Comparison of ENCODE assay signal across 9 cellular contexts in genomic region chr17:42325026-42325425, GRCh38. TPM values are rescaled to one million over a fixed set of nuclear protein-coding genes. Genes with fewer than 3 reads are reported as not detected.
A peak's percentile ranks its signal among the peaks of the same experiment; 100 is the strongest.
DNase-seq lines count a peak whose midpoint lies in the region; ATAC-seq, FAIRE-seq and TF ChIP-seq lines count a peak whose summit lies in the region.
"Had no signal": no experiment of that assay in that cellular context is flagged by ENCODE, and none has a peak within 500 bp of the region (broad histone marks: within the 10 kb centered on the region; RNA-seq: fewer than 3 reads in every experiment).

No MANE protein-coding gene starts in this region.

- FAIRE-seq in GM19239 (lab: Jason Lieb, UNC) = no peak

- TF ChIP-seq CTCF in foreskin keratinocyte (conservative IDR thresholded peaks at IDR 0.05) = peak; percentile 33

- no peaks in the 10 kb centered on the region for H3K9me3 Mint-ChIP-seq in activated T-helper 2 cell treated with anti-CD3 and anti-CD28 coated beads, Interferon-gamma antibody, Interleukin-2, Interleukin-4, amounts not matched to agents 10 μg/mL and 5 μg/mL and 100 μg/mL, durations not matched to agents 14 hours and 24 hours and 36 hours
- H3K9me3 Mint-ChIP-seq: activated naive CD4-positive, alpha-beta T cell treated with anti-CD3 and anti-CD28 coated beads, Interleukin-2, amount 50 U/mL, for 24 hours had no signal

- H3K27me3 Mint-ChIP-seq in activated T-helper 2 cell treated with anti-CD3 and anti-CD28 coated beads, Interferon-gamma antibody, Interleukin-2, Interleukin-4, amounts not matched to agents 10 μg/mL and 5 μg/mL and 100 μg/mL, durations not matched to agents 14 hours and 24 hours and 36 hours (ENCODE audit: low read depth) = no peaks in the 10 kb centered on the region
- H3K27me3 Mint-ChIP-seq: activated naive CD4-positive, alpha-beta T cell treated with anti-CD3 and anti-CD28 coated beads, Interleukin-2, amount 50 U/mL, for 24 hours had no signal

- ATAC-seq in foreskin keratinocyte = peak; percentile 81
- no peak for ATAC-seq in GM18498 (IDR thresholded peaks at IDR 0.05; ENCODE audit: unreplicated experiment)

- H3K27ac ChIP-seq in foreskin keratinocyte (peak overlapping the region; percentile 44), stomach smooth muscle (ENCODE audit: low read length) (peak overlapping the region; percentile 62)

- peaks cover 27% of the 10 kb centered on the region for H3K4me1 Mint-ChIP-seq in activated T-helper 2 cell treated with anti-CD3 and anti-CD28 coated beads, Interferon-gamma antibody, Interleukin-2, Interleukin-4, amounts not matched to agents 10 μg/mL and 5 μg/mL and 100 μg/mL, durations not matched to agents 14 hours and 24 hours and 36 hours (ENCODE audit: low read depth)

- intact Hi-C loops in activated T-helper 2 cell treated with anti-CD3 and anti-CD28 coated beads, Interferon-gamma antibody, Interleukin-2, Interleukin-4, amounts not matched to agents 10 μg/mL and 5 μg/mL and 100 μg/mL, durations not matched to agents 14 hours and 24 hours and 36 hours (cut with micrococcal nuclease) = no loop called here

- H3K27me3 ChIP-seq in foreskin keratinocyte (no peaks in the 10 kb centered on the region), stomach smooth muscle (ENCODE audit: control insufficient read depth in 1 of 2, insufficient read depth in 2 of 2, low read length in 2 of 2) (no peaks in the 10 kb centered on the region)

- peak overlapping the region; percentile 17 for H3K27ac Mint-ChIP-seq in activated T-helper 2 cell treated with anti-CD3 and anti-CD28 coated beads, Interferon-gamma antibody, Interleukin-2, Interleukin-4, amounts not matched to agents 10 μg/mL and 5 μg/mL and 100 μg/mL, durations not matched to agents 14 hours and 24 hours and 36 hours
- H3K27ac Mint-ChIP-seq: activated naive CD4-positive, alpha-beta T cell treated with anti-CD3 and anti-CD28 coated beads, Interleukin-2, amount 50 U/mL, for 24 hours had no signal

- H3K36me3 ChIP-seq in stomach smooth muscle (ENCODE audit: control insufficient read depth in 2 of 2, insufficient read depth in 2 of 2, low read length in 2 of 2) = peaks cover 42 to 51% of the 10 kb centered on the region in 2 donors

- no peak overlapping the region for H3K4me3 Mint-ChIP-seq in activated T-helper 2 cell treated with anti-CD3 and anti-CD28 coated beads, Interferon-gamma antibody, Interleukin-2, Interleukin-4, amounts not matched to agents 10 μg/mL and 5 μg/mL and 100 μg/mL, durations not matched to agents 14 hours and 24 hours and 36 hours (ENCODE audit: low read depth)
- H3K4me3 Mint-ChIP-seq: activated naive CD4-positive, alpha-beta T cell treated with anti-CD3 and anti-CD28 coated beads, Interleukin-2, amount 50 U/mL, for 24 hours had no signal

- peaks cover 81% of the 10 kb centered on the region for H3K36me3 Mint-ChIP-seq in activated T-helper 2 cell treated with anti-CD3 and anti-CD28 coated beads, Interferon-gamma antibody, Interleukin-2, Interleukin-4, amounts not matched to agents 10 μg/mL and 5 μg/mL and 100 μg/mL, durations not matched to agents 14 hours and 24 hours and 36 hours (ENCODE audit: low read depth)

- H3K9ac ChIP-seq in stomach smooth muscle (ENCODE audit: low read length in 2 of 2) = no peak overlapping the region

- H3K4me1 ChIP-seq in foreskin keratinocyte (peaks cover 28% of the 10 kb centered on the region), stomach smooth muscle (ENCODE audit: control insufficient read depth, insufficient read depth, low read length) (peaks cover 27% of the 10 kb centered on the region)

- no peak overlapping the region for H3K4me3 ChIP-seq in stomach smooth muscle (ENCODE audit: low read length in 2 of 2)

- DNase-seq in HS-27A (ENCODE audit: low read depth) (peak; percentile 54), foreskin keratinocyte (peak; percentile 84 to 92), foreskin melanocyte (no peak), COR-L47 (lab: John Stamatoyannopoulos, UW) (no peak), GM19239 (ENCODE audit: insufficient read length, low spot score) (no peak)
- no peak for DNase-seq in activated T-helper 2 cell treated with anti-CD3 and anti-CD28 coated beads, Interferon-gamma antibody, Interleukin-2, Interleukin-4, amounts not matched to agents 10 μg/mL and 5 μg/mL and 100 μg/mL, durations not matched to agents 14 hours and 24 hours and 36 hours (ENCODE audit: low spot score)

- H3K9me3 ChIP-seq in stomach smooth muscle (ENCODE audit: control insufficient read depth in 2 of 2, low read length in 2 of 2) = no peaks in the 10 kb centered on the region

RNA-seq across cellular contexts. Expression of gene STAT5A, which starts 36.7 kb away (rescaled TPM):
- total RNA-seq in activated T-helper 2 cell treated with anti-CD3 and anti-CD28 coated beads, Interferon-gamma antibody, Interleukin-2, Interleukin-4, amounts not matched to agents 10 μg/mL and 5 μg/mL and 100 μg/mL, durations not matched to agents 14 hours and 24 hours and 36 hours = 288 and 302 TPM in 2 replicates
- total RNA-seq in foreskin keratinocyte = 1.2 and 1.3 TPM in 2 replicates
- 0.69 and 0.84 TPM in 2 replicates for polyA plus RNA-seq in foreskin keratinocyte

RNA-seq across cellular contexts. Expression of gene STAT5B, which starts 48.8 kb away (rescaled TPM):
- 162 and 164 TPM in 2 replicates for total RNA-seq in activated T-helper 2 cell treated with anti-CD3 and anti-CD28 coated beads, Interferon-gamma antibody, Interleukin-2, Interleukin-4, amounts not matched to agents 10 μg/mL and 5 μg/mL and 100 μg/mL, durations not matched to agents 14 hours and 24 hours and 36 hours
- total RNA-seq in foreskin keratinocyte = 13.4 and 15.0 TPM in 2 replicates
- 4.9 and 6.1 TPM in 2 replicates for polyA plus RNA-seq in foreskin keratinocyte

Comparison
In these comparisons a context has a peak if more than half of its experiments do, and no peak if none do; other contexts are left out.
1. DNase-seq: peak in HS-27A (single experiment) and foreskin keratinocyte (2 of 2); none in activated T-helper 2 cell treated with anti-CD3 and anti-CD28 coated beads, Interferon-gamma antibody, Interleukin-2, Interleukin-4, amounts not matched to agents 10 μg/mL and 5 μg/mL and 100 μg/mL, durations not matched to agents 14 hours and 24 hours and 36 hours (single experiment), foreskin melanocyte (single experiment), COR-L47 (single experiment) and GM19239 (single experiment).
2. RNA of gene STAT5A, which starts 36.7 kb away (total RNA-seq): 288 to 302 TPM in activated T-helper 2 cell treated with anti-CD3 and anti-CD28 coated beads, Interferon-gamma antibody, Interleukin-2, Interleukin-4, amounts not matched to agents 10 μg/mL and 5 μg/mL and 100 μg/mL, durations not matched to agents 14 hours and 24 hours and 36 hours; 1.2 to 1.3 TPM in foreskin keratinocyte; every median in the first group is over 100 times any median in the second.
3. RNA of gene STAT5B, which starts 48.8 kb away (total RNA-seq): 162 to 164 TPM in activated T-helper 2 cell treated with anti-CD3 and anti-CD28 coated beads, Interferon-gamma antibody, Interleukin-2, Interleukin-4, amounts not matched to agents 10 μg/mL and 5 μg/mL and 100 μg/mL, durations not matched to agents 14 hours and 24 hours and 36 hours; 13.4 to 15.0 TPM in foreskin keratinocyte; every median in the first group is over 10 times any median in the second.